8 cellular contexts compared by ENCODE assay signal in the genomic region with DNA sequence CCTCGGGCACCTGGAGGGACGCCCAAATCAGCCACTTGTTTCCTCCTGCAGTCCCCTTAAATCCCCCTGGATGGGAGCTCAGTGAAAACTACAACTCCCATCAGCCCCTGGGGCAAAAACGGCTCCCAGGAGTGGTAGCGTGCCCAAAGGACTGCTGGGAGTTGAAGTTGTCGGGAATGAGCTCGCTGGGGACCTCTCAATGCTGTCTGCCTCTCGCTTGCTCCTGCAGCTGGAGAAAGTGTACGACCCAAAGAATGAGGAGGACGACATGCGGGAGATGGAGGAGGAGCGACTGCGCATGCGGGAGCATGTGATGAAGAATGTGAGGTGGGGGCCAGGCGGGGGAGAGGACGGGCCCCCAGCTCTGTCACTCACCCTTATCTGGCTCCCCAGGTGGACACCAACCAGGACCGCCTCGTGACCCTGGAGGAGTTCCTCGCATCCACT. TPM values are rescaled to one million over a fixed set of nuclear protein-coding genes. Genes with fewer than 3 reads are reported as not detected.
DNase-seq lines count a peak whose midpoint lies in the region; ATAC-seq, FAIRE-seq and TF ChIP-seq lines count a peak whose summit lies in the region.
"Had no signal": no experiment of that assay in that cellular context is flagged by ENCODE, and none has a peak within 500 bp of the region (broad histone marks: within the 10 kb centered on the region; RNA-seq: fewer than 3 reads in every experiment).

No MANE protein-coding gene starts in this region.

- peak; percentile 31 for FAIRE-seq in GM12891 (lab: Jason Lieb, UNC)

- no peak for TF ChIP-seq POLR2A in GM12891 (IDR thresholded peaks at IDR 0.05; ENCODE audit: low read depth, low read length)

- H3K9me3 Mint-ChIP-seq in CD8-positive, alpha-beta T cell: no peaks in the 10 kb centered on the region

- H3K36me3 Mint-ChIP-seq in CD8-positive, alpha-beta T cell: peaks cover 50% of the 10 kb centered on the region

- intact Hi-C loops in CD8-positive, alpha-beta T cell (cut with DNase I, micrococcal nuclease): no loop called here

- CTCF ChIA-PET in CD8-positive, alpha-beta T cell (lab: Charles Lee): interaction anchor here (1.6 to 2.2 kb wide), 2 partner anchors 14 to 52 kb away, joined by 4 to 6 read pairs; a partner anchor contains a TSS

- H3K9me3 ChIP-seq in CD8-positive, alpha-beta T cell (ENCODE audit: low read length): no peaks in the 10 kb centered on the region

- no peaks in the 10 kb centered on the region for H3K27me3 Mint-ChIP-seq in CD8-positive, alpha-beta T cell (ENCODE audit: low read depth)

- no peak for TF ChIP-seq CTCF in CD8-positive, alpha-beta T cell (IDR thresholded peaks at IDR 0.05)
- no peak for TF ChIP-seq CTCF in GM20000 (IDR thresholded peaks at IDR 0.05; ENCODE audit: extremely low read depth, missing control alignments)

- H3K27ac ChIP-seq in CD8-positive, alpha-beta T cell (ENCODE audit: low read depth, low read length): no peak overlapping the region
- H3K27ac ChIP-seq: PC-9 had no signal

- POLR2A ChIA-PET in CD8-positive, alpha-beta T cell (lab: Charles Lee): interaction anchor here (1.1 kb wide), 1 partner anchor 47 kb away, joined by 3 read pairs; no protein-coding TSS in a partner anchor

- H3K27me3 ChIP-seq in CD8-positive, alpha-beta T cell (ENCODE audit: insufficient read depth, low read length): no peaks in the 10 kb centered on the region

- H3K4me3 ChIP-seq in CD8-positive, alpha-beta T cell (ENCODE audit: low read depth, low read length): no peak overlapping the region
- H3K4me3 ChIP-seq: PC-9 had no signal

- in situ Hi-C loops in SK-MEL-5 (cut with HindIII; ENCODE audit: low pct_unique_long_range_greater_than_20kb, low sequenced_read_pairs): no loop called here

- no peak overlapping the region for H3K4me3 Mint-ChIP-seq in CD8-positive, alpha-beta T cell

- peak; percentile 84 for ATAC-seq in CD8-positive, alpha-beta T cell

- DNase-seq in CD8-positive, alpha-beta T cell: peak in 2 of 7 experiments; percentile 16 to 33
- no peak for DNase-seq in GM12891 (ENCODE audit: insufficient read length, low spot score)
- DNase-seq in SK-MEL-5 (ENCODE audit: low read depth, low spot score): peak; percentile 54
- peak; percentile 70 for DNase-seq in islet precursor cell
- DNase-seq in GM20000 (ENCODE audit: low spot score): no peak
- DNase-seq in NCI-H1105 treated with DMSO at 0.1 percent for 48 hours (lab: John Stamatoyannopoulos, UW): no peak
- DNase-seq in NCI-H1105 (lab: John Stamatoyannopoulos, UW): no peak
- DNase-seq: PC-9 had no signal

- H3K36me3 ChIP-seq in CD8-positive, alpha-beta T cell (ENCODE audit: insufficient read depth, low read length): peaks cover 5% of the 10 kb centered on the region

- H3K27ac Mint-ChIP-seq in CD8-positive, alpha-beta T cell: no peak overlapping the region

- no peaks in the 10 kb centered on the region for H3K4me1 Mint-ChIP-seq in CD8-positive, alpha-beta T cell (ENCODE audit: low read depth)

- H3K4me1 ChIP-seq in CD8-positive, alpha-beta T cell (ENCODE audit: insufficient read depth, low read length): no peaks in the 10 kb centered on the region

TF ChIP-seq in GM12891, 5 proteins besides CTCF, POLR2A, EP300 and RAD21:
- TF ChIP-seq POLR2AphosphoS5 (IDR thresholded peaks at IDR 0.05; ENCODE audit: low read depth, low read length) (no peak), PAX5 (IDR thresholded peaks at IDR 0.05; ENCODE audit: insufficient read depth, low read length, severe bottlenecking) (no peak), TAF1 (IDR thresholded peaks at IDR 0.05; ENCODE audit: low read depth, low read length) (no peak), SPI1 (IDR thresholded peaks at IDR 0.05; ENCODE audit: low read depth, low read length) (no peak), POU2F2 (IDR thresholded peaks at IDR 0.05; ENCODE audit: low read depth, low read length) (no peak)

RNA-seq across cellular contexts. Expression of a gene that starts 14.7 kb away (rescaled TPM):
- 1 to 10 TPM in 1 of 2 experiments, under 1 TPM in 1; 0.68 to 1.0 TPM for total RNA-seq in CD8-positive, alpha-beta T cell
- 0.71 TPM for polyA plus RNA-seq in GM12891 (2012; ENCODE audit: low read depth, missing spikeins)
- total RNA-seq in SK-MEL-5 (2014; rRNA removed; shearing (Covaris generic)): 0.24 and 0.45 TPM in 2 replicates
- 0.38 TPM in 1 of 2 replicates, not detected in the other for polyA plus RNA-seq in SK-MEL-5 (2015; cell fraction: cytosol; rRNA removed)
- polyA plus RNA-seq in SK-MEL-5 (2015; cell fraction: nucleus; rRNA removed): 3.0 TPM in 1 of 2 replicates, not detected in the other

RNA-seq across cellular contexts. Expression of a gene that starts 18.7 kb away (rescaled TPM):
- 10 to 100 TPM; 55.4 to 66.7 TPM for total RNA-seq in CD8-positive, alpha-beta T cell
- 106 TPM for polyA plus RNA-seq in GM12891 (2012; ENCODE audit: low read depth, missing spikeins)
- total RNA-seq in SK-MEL-5 (2014; rRNA removed; shearing (Covaris generic)): 164 and 168 TPM in 2 replicates
- polyA plus RNA-seq in SK-MEL-5 (2015; cell fraction: cytosol; rRNA removed): 540 and 639 TPM in 2 replicates
- 115 and 146 TPM in 2 replicates for polyA plus RNA-seq in SK-MEL-5 (2015; cell fraction: nucleus; rRNA removed)

RNA-seq across cellular contexts. Expression of a gene that starts 20.3 kb away (rescaled TPM):
- not detected for total RNA-seq in CD8-positive, alpha-beta T cell
- 0.35 TPM for polyA plus RNA-seq in GM12891 (2012; ENCODE audit: low read depth, missing spikeins)
- not detected in 2 replicates for total RNA-seq in SK-MEL-5 (2014; rRNA removed; shearing (Covaris generic))
- not detected in 2 replicates for polyA plus RNA-seq in SK-MEL-5 (2015; cell fraction: cytosol; rRNA removed)
- not detected in 2 replicates for polyA plus RNA-seq in SK-MEL-5 (2015; cell fraction: nucleus; rRNA removed)
- total RNA-seq: PC-9 had no signal

RNA-seq across cellular contexts. Expression of a gene that starts 35.9 kb away (rescaled TPM):
- total RNA-seq in CD8-positive, alpha-beta T cell: 10 to 100 TPM; 55.7 to 57.4 TPM
- 262 TPM for polyA plus RNA-seq in GM12891 (2012; ENCODE audit: low read depth, missing spikeins)
- total RNA-seq in SK-MEL-5 (2014; rRNA removed; shearing (Covaris generic)): 90.3 and 108 TPM in 2 replicates
- polyA plus RNA-seq in SK-MEL-5 (2015; cell fraction: cytosol; rRNA removed): 145 and 162 TPM in 2 replicates
- polyA plus RNA-seq in SK-MEL-5 (2015; cell fraction: nucleus; rRNA removed): 210 and 232 TPM in 2 replicates

RNA-seq across cellular contexts. Expression of a gene that starts 46.3 kb away (rescaled TPM):
- 100 to 1,000 TPM; 665 to 668 TPM for total RNA-seq in CD8-positive, alpha-beta T cell
- polyA plus RNA-seq in GM12891 (2012; ENCODE audit: low read depth, missing spikeins): 2,219 TPM
- total RNA-seq in SK-MEL-5 (2014; rRNA removed; shearing (Covaris generic)): 1,840 and 1,902 TPM in 2 replicates
- 1,783 and 1,985 TPM in 2 replicates for polyA plus RNA-seq in SK-MEL-5 (2015; cell fraction: cytosol; rRNA removed)
- polyA plus RNA-seq in SK-MEL-5 (2015; cell fraction: nucleus; rRNA removed): 182 and 219 TPM in 2 replicates

Comparison
In these comparisons a context has a peak if more than half of its experiments do, and no peak if none do; other contexts are left out.
1. DNase-seq: peak in SK-MEL-5 (single experiment) and islet precursor cell (single experiment); none in GM12891 (single experiment), GM20000 (single experiment), NCI-H1105 treated with DMSO at 0.1 percent for 48 hours (single experiment) and NCI-H1105 (single experiment).